Comparison of ENCODE assay signal across 1 cellular context in genomic region chr11:75480185-75480889, GRCh38.
TF ChIP-seq lines count a peak whose summit lies in the region.

No MANE protein-coding gene starts in this region.

TF ChIP-seq in GM12878, 131 proteins besides CTCF, POLR2A, EP300 and RAD21:
- TF ChIP-seq BACH1 (IDR thresholded peaks at IDR 0.05; ENCODE audit: borderline replicate concordance) = 0 out of 2 replicates have a peak, but pooled peaks have one; percentile 38
- no peak for TF ChIP-seq RB1 (IDR thresholded peaks at IDR 0.05; ENCODE audit: borderline replicate concordance)
